14 cellular contexts compared by ENCODE assay signal in genomic region chr16:56614549-56614991, GRCh38. TPM values are rescaled to one million over a fixed set of nuclear protein-coding genes. Genes with fewer than 3 reads are reported as not detected.
DNase-seq lines count a peak whose midpoint lies in the region; ATAC-seq, FAIRE-seq and TF ChIP-seq lines count a peak whose summit lies in the region.
"Had no signal": no experiment of that assay in that cellular context is flagged by ENCODE, and none has a peak within 500 bp of the region (broad histone marks: within the 10 kb centered on the region; RNA-seq: fewer than 3 reads in every experiment).

No MANE protein-coding gene starts in this region.

- no peak for TF ChIP-seq CTCF in natural killer cell (IDR thresholded peaks at IDR 0.05)
- no peak for TF ChIP-seq CTCF in endothelial cell of umbilical vein (IDR thresholded peaks at IDR 0.05; ENCODE audit: extremely low read depth in 1 of 2, insufficient read depth in 1 of 2, low read depth in 1 of 2, low read length in 2 of 2)
- TF ChIP-seq CTCF in right atrium auricular region (IDR thresholded peaks at IDR 0.05), result no peak

- H3K4me3 ChIP-seq in endothelial cell of umbilical vein (replicated peaks in 1 of 3; ENCODE audit: insufficient read depth in 1 of 3, low read depth in 1 of 3, low read length in 3 of 3), result no peak overlapping the region
- H3K4me3 ChIP-seq in right atrium auricular region, result no peak overlapping the region
- H3K4me3 ChIP-seq: BLaER1 treated with 17β-estradiol and CSF1 and Interleukin-3, amounts not matched to agents 10 nM and 100 nM; lower lobe of right lung had no signal

- no peaks in the 10 kb centered on the region for H3K36me3 Mint-ChIP-seq in natural killer cell treated with Interleukin-12 subunit alpha and Interleukin-12 subunit beta and Interleukin-15 and Interleukin-18, amount 100 ng/mL, for 72 hours
- no peaks in the 10 kb centered on the region for H3K36me3 Mint-ChIP-seq in natural killer cell
- H3K36me3 Mint-ChIP-seq: T-cell had no signal

- POLR2A ChIA-PET in endothelial cell of umbilical vein (lab: Charles Lee), result interaction anchor here (1.5 kb wide), 1 partner anchor 11 kb away, joined by 4 read pairs; the partner anchor contains the start of gene MT1E

- ATAC-seq in natural killer cell treated with Interleukin-12 subunit alpha and Interleukin-12 subunit beta and Interleukin-15 and Interleukin-18, amount 100 ng/mL, for 72 hours, result peak; percentile 9 to 79
- ATAC-seq in natural killer cell, result no peak
- ATAC-seq: lower lobe of right lung, T-cell had no signal

- H3K4me1 ChIP-seq in endothelial cell of umbilical vein (ENCODE audit: control insufficient read depth, extremely low read depth, insufficient read depth, low read length) (peaks cover 77% of the 10 kb centered on the region), right atrium auricular region (peaks cover 0 to 53% of the 10 kb centered on the region in 2 donors)

- no peaks in the 10 kb centered on the region for H3K9me3 Mint-ChIP-seq in natural killer cell treated with Interleukin-12 subunit alpha and Interleukin-12 subunit beta and Interleukin-15 and Interleukin-18, amount 100 ng/mL, for 72 hours
- no peaks in the 10 kb centered on the region for H3K9me3 Mint-ChIP-seq in natural killer cell
- H3K9me3 Mint-ChIP-seq: T-cell had no signal

- H3K4me1 Mint-ChIP-seq in natural killer cell treated with Interleukin-12 subunit alpha and Interleukin-12 subunit beta and Interleukin-15 and Interleukin-18, amount 100 ng/mL, for 72 hours (ENCODE audit: low read depth in 2 of 2), result peaks cover 42 to 52% of the 10 kb centered on the region in 2 donors
- H3K4me1 Mint-ChIP-seq in natural killer cell, result peaks cover 20 to 29% of the 10 kb centered on the region in 2 donors

- FAIRE-seq in endothelial cell of umbilical vein (lab: Jason Lieb, UNC) (peak; percentile 78), urothelium cell line (lab: Jason Lieb, UNC) (no peak)

- no peak overlapping the region for H2AFZ ChIP-seq in endothelial cell of umbilical vein (ENCODE audit: low read depth, low read length)

- H3K36me3 ChIP-seq in endothelial cell of umbilical vein (ENCODE audit: control insufficient read depth in 2 of 2, extremely low read depth in 1 of 2, insufficient read depth in 2 of 2, low read length in 2 of 2) (no peaks in the 10 kb centered on the region), right atrium auricular region (no peaks in the 10 kb centered on the region)
- H3K36me3 ChIP-seq: BLaER1 treated with 17β-estradiol and CSF1 and Interleukin-3, amounts not matched to agents 10 nM and 100 nM; lower lobe of right lung had no signal

- BruUV-seq in endothelial cell of umbilical vein (replicated peaks; lab: Mats Ljungman, UMichigan), result no TSS peak

- H3K27me3 ChIP-seq in endothelial cell of umbilical vein (ENCODE audit: control insufficient read depth in 2 of 2, insufficient read depth in 2 of 2, low read length in 2 of 2) (no peaks in the 10 kb centered on the region), right atrium auricular region (no peaks in the 10 kb centered on the region)

- dilution Hi-C loops in endothelial cell of umbilical vein (cut with MboI; ENCODE audit: extremely low pct_ligation_motif_present, low sequenced_read_pairs), result no loop called here

- intact Hi-C loops in natural killer cell (cut with micrococcal nuclease), result no loop called here
- intact Hi-C loops in endothelial cell of umbilical vein (cut with micrococcal nuclease), result no loop called here

- H3K9me3 ChIP-seq in endothelial cell of umbilical vein (replicated peaks; ENCODE audit: control insufficient read depth, insufficient read depth, low read length) (no peaks in the 10 kb centered on the region), right atrium auricular region (no peaks in the 10 kb centered on the region)
- H3K9me3 ChIP-seq: lower lobe of right lung had no signal

- H3K9me1 ChIP-seq in endothelial cell of umbilical vein (replicated peaks; ENCODE audit: control insufficient read depth, extremely low read depth, insufficient read depth, low read length), result no peaks in the 10 kb centered on the region

- H3K79me2 ChIP-seq in endothelial cell of umbilical vein (ENCODE audit: control insufficient read depth, insufficient read depth, low read length), result peaks cover 18% of the 10 kb centered on the region

- peaks cover 1 to 8% of the 10 kb centered on the region in 2 donors for H3K27me3 Mint-ChIP-seq in natural killer cell treated with Interleukin-12 subunit alpha and Interleukin-12 subunit beta and Interleukin-15 and Interleukin-18, amount 100 ng/mL, for 72 hours
- peaks cover 17 to 24% of the 10 kb centered on the region in 2 donors for H3K27me3 Mint-ChIP-seq in natural killer cell (ENCODE audit: low read depth in 2 of 2)

- no peak for TF ChIP-seq POLR2A in endothelial cell of umbilical vein (IDR thresholded peaks at IDR 0.05; ENCODE audit: low read depth, low read length)

- no peak for DNase-seq in natural killer cell treated with Interleukin-12 subunit alpha and Interleukin-12 subunit beta and Interleukin-15 and Interleukin-18, amount 100 ng/mL, for 72 hours (ENCODE audit: low spot score)
- DNase-seq in natural killer cell (no peak), RKO (ENCODE audit: low spot score) (peak; percentile 98), endothelial cell of umbilical vein (ENCODE audit: low read depth, low spot score) (peak; percentile 57), urothelium cell line (ENCODE audit: low spot score) (peak; percentile 46), right atrium auricular region (ENCODE audit: low spot score) (no peak), NCI-H1048 (lab: John Stamatoyannopoulos, UW) (no peak)
- DNase-seq in effector CD8-positive, alpha-beta T cell (lab: John Stamatoyannopoulos, UW), result no peak
- DNase-seq: lower lobe of right lung, NCI-H1417, T-cell had no signal

- CTCF ChIA-PET in endothelial cell of umbilical vein (lab: Charles Lee), result interaction anchor here (0.7 to 2.0 kb wide), 3 partner anchors 11 to 88 kb away, joined by 3 to 6 read pairs (median 4); no protein-coding TSS in a partner anchor

- peak overlapping the region; percentile 71 for H3K4me3 Mint-ChIP-seq in natural killer cell treated with Interleukin-12 subunit alpha and Interleukin-12 subunit beta and Interleukin-15 and Interleukin-18, amount 100 ng/mL, for 72 hours
- no peak overlapping the region for H3K4me3 Mint-ChIP-seq in natural killer cell
- H3K4me3 Mint-ChIP-seq: T-cell had no signal

- H3K9ac ChIP-seq in endothelial cell of umbilical vein (replicated peaks; ENCODE audit: extremely low read depth, insufficient read depth, low read length), result peak overlapping the region; percentile 6
- H3K9ac ChIP-seq: BLaER1 treated with 17β-estradiol and CSF1 and Interleukin-3, amounts not matched to agents 10 nM and 100 nM had no signal

- peak overlapping the region; percentile 80 for H3K27ac ChIP-seq in endothelial cell of umbilical vein (ENCODE audit: insufficient read depth, low read depth, low read length)
- no peak overlapping the region for H3K27ac ChIP-seq in right atrium auricular region
- H3K27ac ChIP-seq: BLaER1 treated with 17β-estradiol and CSF1 and Interleukin-3, amounts not matched to agents 10 nM and 100 nM; lower lobe of right lung had no signal

- H3K4me2 ChIP-seq in endothelial cell of umbilical vein (ENCODE audit: insufficient read depth, low read length), result peak overlapping the region; percentile 74
- H3K4me2 ChIP-seq: BLaER1 treated with 17β-estradiol and CSF1 and Interleukin-3, amounts not matched to agents 10 nM and 100 nM had no signal

- H3K27ac Mint-ChIP-seq in natural killer cell treated with Interleukin-12 subunit alpha and Interleukin-12 subunit beta and Interleukin-15 and Interleukin-18, amount 100 ng/mL, for 72 hours, result peak overlapping the region; percentile 93
- H3K27ac Mint-ChIP-seq in natural killer cell, result no peak overlapping the region

- no peaks in the 10 kb centered on the region for H4K20me1 ChIP-seq in endothelial cell of umbilical vein (replicated peaks; ENCODE audit: control insufficient read depth, extremely low read depth, insufficient read depth, low read length)

RNA-seq across cellular contexts. Expression of gene MT2A, which starts 6.2 kb away (rescaled TPM):
- total RNA-seq in natural killer cell treated with Interleukin-12 subunit alpha and Interleukin-12 subunit beta and Interleukin-15 and Interleukin-18, amount 100 ng/mL, for 72 hours, result 1,000 to 10,000 TPM in 1 of 2 donors, 100 to 1,000 TPM in 1; 549 to 1,013 TPM
- total RNA-seq in natural killer cell (10 to 100 TPM; 33.0 to 81.5 (median 70.6) TPM), endothelial cell of umbilical vein (1,337 and 1,517 TPM in 2 replicates), right atrium auricular region (100 to 1,000 TPM in 1 of 2 donors, 10 to 100 TPM in 1; 33.3 to 118 TPM)
- polyA plus RNA-seq in endothelial cell of umbilical vein, result 260 and 276 TPM in 2 replicates
- 433 and 536 TPM in 2 replicates for polyA plus RNA-seq in endothelial cell of umbilical vein (2011; cell fraction: cytosol; rRNA removed)
- 161 and 174 TPM in 2 replicates for polyA plus RNA-seq in endothelial cell of umbilical vein (2011; cell fraction: nucleus; rRNA removed)
- 4,187 and 5,829 TPM in 2 replicates for polyA plus RNA-seq in endothelial cell of umbilical vein (2012)
- polyA minus RNA-seq in endothelial cell of umbilical vein, result 94.1 and 153 TPM in 2 replicates
- 123 TPM for polyA minus RNA-seq in endothelial cell of umbilical vein (2011; cell fraction: cytosol; rRNA and poly(A)+ RNA removed)
- 54.8 and 79.2 TPM in 2 replicates for polyA minus RNA-seq in endothelial cell of umbilical vein (2011; cell fraction: nucleus; rRNA and poly(A)+ RNA removed)

RNA-seq across cellular contexts. Expression of gene MT1E, which starts 11.0 kb away (rescaled TPM):
- 100 to 1,000 TPM in 1 of 2 donors, 10 to 100 TPM in 1; 58.5 to 148 TPM for total RNA-seq in natural killer cell treated with Interleukin-12 subunit alpha and Interleukin-12 subunit beta and Interleukin-15 and Interleukin-18, amount 100 ng/mL, for 72 hours
- total RNA-seq in natural killer cell (1 to 10 TPM in 1 of 3 donors, under 1 TPM in 1, not detected in 1; 0.40 to 3.2 TPM), endothelial cell of umbilical vein (201 and 346 TPM in 2 replicates), right atrium auricular region (100 to 1,000 TPM; 129 to 210 TPM)
- 186 and 208 TPM in 2 replicates for polyA plus RNA-seq in endothelial cell of umbilical vein
- polyA plus RNA-seq in endothelial cell of umbilical vein (2011; cell fraction: cytosol; rRNA removed), result 545 and 811 TPM in 2 replicates
- 176 and 197 TPM in 2 replicates for polyA plus RNA-seq in endothelial cell of umbilical vein (2011; cell fraction: nucleus; rRNA removed)
- 497 and 663 TPM in 2 replicates for polyA plus RNA-seq in endothelial cell of umbilical vein (2012)
- 45.8 and 61.2 TPM in 2 replicates for polyA minus RNA-seq in endothelial cell of umbilical vein
- 46.4 TPM for polyA minus RNA-seq in endothelial cell of umbilical vein (2011; cell fraction: cytosol; rRNA and poly(A)+ RNA removed)
- 17.6 and 21.5 TPM in 2 replicates for polyA minus RNA-seq in endothelial cell of umbilical vein (2011; cell fraction: nucleus; rRNA and poly(A)+ RNA removed)

RNA-seq across cellular contexts. Expression of gene MT1M, which starts 17.9 kb away (rescaled TPM):
- total RNA-seq in natural killer cell treated with Interleukin-12 subunit alpha and Interleukin-12 subunit beta and Interleukin-15 and Interleukin-18, amount 100 ng/mL, for 72 hours, result under 1 TPM in 1 of 2 donors, not detected in 1; 0.36 TPM
- total RNA-seq in natural killer cell (not detected), endothelial cell of umbilical vein (1.8 and 4.6 TPM in 2 replicates), right atrium auricular region (1 to 10 TPM; 5.2 to 9.9 TPM)
- polyA plus RNA-seq in endothelial cell of umbilical vein, result 4.1 and 4.3 TPM in 2 replicates
- 5.6 and 6.0 TPM in 2 replicates for polyA plus RNA-seq in endothelial cell of umbilical vein (2011; cell fraction: cytosol; rRNA removed)
- 0.65 and 1.5 TPM in 2 replicates for polyA plus RNA-seq in endothelial cell of umbilical vein (2011; cell fraction: nucleus; rRNA removed)
- polyA plus RNA-seq in endothelial cell of umbilical vein (2012), result 2.2 and 3.2 TPM in 2 replicates
- 1.4 and 1.7 TPM in 2 replicates for polyA minus RNA-seq in endothelial cell of umbilical vein
- not detected for polyA minus RNA-seq in endothelial cell of umbilical vein (2011; cell fraction: cytosol; rRNA and poly(A)+ RNA removed)
- 0.58 TPM in 1 of 2 replicates, not detected in the other for polyA minus RNA-seq in endothelial cell of umbilical vein (2011; cell fraction: nucleus; rRNA and poly(A)+ RNA removed)
- total RNA-seq: glomerular endothelial cell, T-cell had no signal

RNA-seq across cellular contexts. Expression of gene MT1A, which starts 23.9 kb away (rescaled TPM):
- total RNA-seq in natural killer cell treated with Interleukin-12 subunit alpha and Interleukin-12 subunit beta and Interleukin-15 and Interleukin-18, amount 100 ng/mL, for 72 hours, result 10 to 100 TPM in 1 of 2 donors, 1 to 10 TPM in 1; 6.3 to 22.4 TPM
- total RNA-seq in natural killer cell (not detected), endothelial cell of umbilical vein (5.4 and 8.4 TPM in 2 replicates), right atrium auricular region (10 to 100 TPM in 1 of 2 donors, not detected in 1; 30.0 TPM)
- 2.3 and 6.5 TPM in 2 replicates for polyA plus RNA-seq in endothelial cell of umbilical vein
- 8.9 and 15.6 TPM in 2 replicates for polyA plus RNA-seq in endothelial cell of umbilical vein (2011; cell fraction: cytosol; rRNA removed)
- 3.3 and 3.7 TPM in 2 replicates for polyA plus RNA-seq in endothelial cell of umbilical vein (2011; cell fraction: nucleus; rRNA removed)
- 22.0 and 29.7 TPM in 2 replicates for polyA plus RNA-seq in endothelial cell of umbilical vein (2012)
- polyA minus RNA-seq in endothelial cell of umbilical vein, result 3.8 TPM in 1 of 2 replicates, not detected in the other
- polyA minus RNA-seq in endothelial cell of umbilical vein (2011; cell fraction: cytosol; rRNA and poly(A)+ RNA removed), result not detected
- polyA minus RNA-seq in endothelial cell of umbilical vein (2011; cell fraction: nucleus; rRNA and poly(A)+ RNA removed), result not detected in 2 replicates
- total RNA-seq: chondrocyte, glomerular endothelial cell, T-cell had no signal

RNA-seq across cellular contexts. Expression of gene MT3, which starts 25.2 kb away (rescaled TPM):
- total RNA-seq in natural killer cell treated with Interleukin-12 subunit alpha and Interleukin-12 subunit beta and Interleukin-15 and Interleukin-18, amount 100 ng/mL, for 72 hours, result 1 to 10 TPM in 1 of 2 donors, under 1 TPM in 1; 0.70 to 4.2 TPM
- total RNA-seq in natural killer cell (not detected), endothelial cell of umbilical vein (not detected in 2 replicates), right atrium auricular region (not detected)
- polyA plus RNA-seq in endothelial cell of umbilical vein, result 0.37 TPM in 1 of 2 replicates, not detected in the other
- 0.30 TPM in 1 of 2 replicates, not detected in the other for polyA plus RNA-seq in endothelial cell of umbilical vein (2011; cell fraction: cytosol; rRNA removed)
- not detected in 2 replicates for polyA plus RNA-seq in endothelial cell of umbilical vein (2011; cell fraction: nucleus; rRNA removed)
- polyA plus RNA-seq in endothelial cell of umbilical vein (2012), result 0.44 TPM in 1 of 2 replicates, not detected in the other
- polyA minus RNA-seq in endothelial cell of umbilical vein, result not detected in 2 replicates
- polyA minus RNA-seq in endothelial cell of umbilical vein (2011; cell fraction: cytosol; rRNA and poly(A)+ RNA removed), result not detected
- polyA minus RNA-seq in endothelial cell of umbilical vein (2011; cell fraction: nucleus; rRNA and poly(A)+ RNA removed), result not detected in 2 replicates
- total RNA-seq: glomerular endothelial cell, lower lobe of right lung had no signal

Comparison
In these comparisons a context has a peak if more than half of its experiments do, and no peak if none do; other contexts are left out.
1. ATAC-seq: peak in natural killer cell treated with Interleukin-12 subunit alpha and Interleukin-12 subunit beta and Interleukin-15 and Interleukin-18, amount 100 ng/mL, for 72 hours (2 of 2); none in natural killer cell (0 of 3).
2. H3K27ac Mint-ChIP-seq: peak in natural killer cell treated with Interleukin-12 subunit alpha and Interleukin-12 subunit beta and Interleukin-15 and Interleukin-18, amount 100 ng/mL, for 72 hours (2 of 2); none in natural killer cell (0 of 2).
3. RNA of gene MT2A, which starts 6.2 kb away (total RNA-seq): 1,337 to 1,517 TPM in endothelial cell of umbilical vein and 549 to 1,013 TPM in natural killer cell treated with Interleukin-12 subunit alpha and Interleukin-12 subunit beta and Interleukin-15 and Interleukin-18, amount 100 ng/mL, for 72 hours; 33.3 to 118 TPM in right atrium auricular region and 33.0 to 81.5 TPM in natural killer cell; every median in the first group is over 4 times any median in the second.
4. RNA of gene MT1E, which starts 11.0 kb away (total RNA-seq): 201 to 346 TPM in endothelial cell of umbilical vein, 129 to 210 TPM in right atrium auricular region and 58.5 to 148 TPM in natural killer cell treated with Interleukin-12 subunit alpha and Interleukin-12 subunit beta and Interleukin-15 and Interleukin-18, amount 100 ng/mL, for 72 hours; 0.40 to 3.2 TPM in natural killer cell; every median in the first group is over 10 times any median in the second.
5. DNase-seq: peak in RKO (single experiment), endothelial cell of umbilical vein (single experiment) and urothelium cell line (single experiment); none in natural killer cell treated with Interleukin-12 subunit alpha and Interleukin-12 subunit beta and Interleukin-15 and Interleukin-18, amount 100 ng/mL, for 72 hours (single experiment), natural killer cell (single experiment), effector CD8-positive, alpha-beta T cell (single experiment), right atrium auricular region (single experiment) and NCI-H1048 (single experiment).